ENCODE assay signal across 8 cellular contexts in the genomic region with DNA sequence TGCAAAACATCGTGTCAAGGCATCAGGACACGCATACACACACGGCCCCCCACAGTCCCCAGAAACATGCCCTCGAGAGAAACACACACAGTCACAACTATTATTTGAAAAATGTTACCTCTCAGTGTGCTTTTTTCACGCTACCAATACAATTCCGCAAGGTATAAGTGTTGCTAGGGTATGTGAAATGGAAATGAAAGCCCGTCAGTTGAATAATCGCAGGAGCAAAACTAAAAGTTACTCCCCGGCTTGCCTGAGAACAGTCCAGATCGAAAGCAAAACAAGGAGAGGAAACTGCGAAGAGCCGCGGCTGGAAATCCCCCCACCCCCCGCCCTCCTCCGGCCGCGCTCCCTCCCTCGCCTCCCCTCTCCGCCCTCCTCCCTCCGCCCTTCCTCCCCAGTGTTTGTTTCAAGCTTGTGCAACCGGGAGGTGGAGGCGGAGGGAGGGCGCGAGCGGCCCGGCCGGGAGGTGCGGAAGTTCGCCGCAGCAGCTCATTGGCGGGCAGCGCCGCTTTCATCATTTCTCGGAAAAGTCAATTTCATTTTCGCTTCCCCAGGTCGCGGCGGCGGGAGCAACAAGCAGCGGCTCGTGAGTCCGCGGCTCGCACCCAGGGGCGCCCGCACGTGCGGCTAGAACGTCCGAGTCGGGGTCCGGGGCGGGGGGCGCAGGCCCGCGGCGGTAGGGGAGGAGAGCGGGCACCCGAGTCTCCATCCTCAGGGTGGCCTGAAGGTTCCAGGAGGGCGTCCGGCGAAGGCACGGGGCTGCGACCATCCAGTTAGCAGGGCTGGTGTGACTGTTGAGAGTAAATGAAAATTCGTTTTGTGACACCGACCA. TPM values are rescaled to one million over a fixed set of nuclear protein-coding genes. Genes with fewer than 3 reads are reported as not detected.
A peak's percentile ranks its signal among the peaks of the same experiment; 100 is the strongest.
DNase-seq lines count a peak whose midpoint lies in the region; ATAC-seq lines count a peak whose summit lies in the region.

A gene (minus strand): TSS at position 290 of the 835 bp plus-strand sequence. CDS start 45,486 bp downstream, outside the sequence.

- peak; percentile 46 for ATAC-seq in GM21367 (IDR thresholded peaks at IDR 0.05; ENCODE audit: unreplicated experiment)
- peak; percentile 80 for ATAC-seq in effector memory CD8-positive, alpha-beta T cell (replicated peaks)
- peak; percentile 80 for ATAC-seq in memory B cell (ENCODE audit: low read depth)

- H3K9me3 Mint-ChIP-seq in effector memory CD8-positive, alpha-beta T cell, result no peaks in the 10 kb centered on the region
- H3K9me3 Mint-ChIP-seq in memory B cell, result no peaks in the 10 kb centered on the region

- H3K27ac Mint-ChIP-seq in effector memory CD8-positive, alpha-beta T cell, result peak within 1 kb of the TSS; percentile 99 to 100
- peak within 1 kb of the TSS; percentile 97 for H3K27ac Mint-ChIP-seq in memory B cell

- H3K27me3 Mint-ChIP-seq in effector memory CD8-positive, alpha-beta T cell, result no peaks in the 10 kb centered on the region
- no peaks in the 10 kb centered on the region for H3K27me3 Mint-ChIP-seq in memory B cell

- peaks cover 45 to 57% of the 10 kb centered on the region in 2 donors for H3K4me1 Mint-ChIP-seq in effector memory CD8-positive, alpha-beta T cell (ENCODE audit: low read depth in 2 of 2)
- peaks cover 42% of the 10 kb centered on the region for H3K4me1 Mint-ChIP-seq in memory B cell

- H3K36me3 Mint-ChIP-seq in effector memory CD8-positive, alpha-beta T cell (ENCODE audit: insufficient read depth), result peaks cover 50% of the 10 kb centered on the region
- peaks cover 11% of the 10 kb centered on the region for H3K36me3 Mint-ChIP-seq in memory B cell

- DNase-seq in COLO829 (ENCODE audit: low spot score), result peak; percentile 97
- peak; percentile 92 for DNase-seq in HT1080 (ENCODE audit: low read depth)
- peak; percentile 96 for DNase-seq in NOMO-1 treated with dmso at 0.1 percent for 144 hours (lab: John Stamatoyannopoulos, UW; ENCODE audit: unreplicated experiment)
- DNase-seq in activated CD8-positive, alpha-beta memory T cell treated with anti-CD3 and anti-CD28 coated beads for 48 hours (ENCODE audit: low read depth in 2 of 3, low spot score in 2 of 3), result peak; percentile 80 to 93 (median 82)
- peak; percentile 90 to 93 (median 91) for DNase-seq in effector memory CD8-positive, alpha-beta T cell
- peak; percentile 79 to 93 for DNase-seq in memory B cell (ENCODE audit: low spot score in 2 of 2)
- DNase-seq in stimulated activated CD8-positive, alpha-beta memory T cell treated with anti-CD3 and anti-CD28 coated beads, Interleukin-12 subunit alpha, Interleukin-12 subunit beta, amount 100 ng/mL, for 1 hour (ENCODE audit: low read depth), result peak; percentile 92

- peak within 1 kb of the TSS; percentile 97 to 99 for H3K4me3 Mint-ChIP-seq in effector memory CD8-positive, alpha-beta T cell
- peak within 1 kb of the TSS; percentile 100 for H3K4me3 Mint-ChIP-seq in memory B cell

RNA-seq across cellular contexts. Expression of the gene that starts here (rescaled TPM):
- total RNA-seq in HT1080 (2014; rRNA removed; shearing (Covaris generic)), result 18.9 and 22.8 TPM in 2 replicates
- polyA plus RNA-seq in HT1080 (2015; cell fraction: cytosol; rRNA removed), result 25.4 and 28.9 TPM in 2 replicates
- polyA plus RNA-seq in HT1080 (2015; cell fraction: nucleus; rRNA removed), result 31.7 and 36.2 TPM in 2 replicates

Comparison
In these comparisons a context has a peak if more than half of its experiments do, and no peak if none do; other contexts are left out.
1. Peak in every context shown above with its lines: DNase-seq and ATAC-seq.